In the genomic region with DNA sequence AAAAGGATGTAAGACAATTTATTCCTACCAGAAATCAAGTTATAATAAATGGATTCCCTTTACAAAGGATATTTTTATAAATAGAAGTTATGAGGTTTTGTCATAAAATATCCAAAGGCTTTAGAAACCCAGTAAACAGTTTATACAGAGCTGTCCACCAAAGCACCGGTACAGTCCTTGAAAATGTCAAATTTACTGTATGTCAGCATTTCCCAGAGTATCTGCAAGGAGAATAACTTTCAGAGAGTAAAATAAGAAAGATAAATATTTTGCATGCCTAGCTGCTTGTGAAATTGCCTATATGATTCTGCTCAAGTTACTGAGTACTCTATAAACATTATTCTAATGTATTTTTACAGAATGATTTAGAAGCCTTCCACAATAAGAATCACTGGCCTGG, we compare ENCODE assay signal across 3 cellular contexts.
TF ChIP-seq lines count a peak whose summit lies in the region.

No MANE protein-coding gene starts in this region.

TF ChIP-seq in HepG2, 621 proteins besides CTCF, POLR2A, EP300 and RAD21:
- TF ChIP-seq, protein P1, sequence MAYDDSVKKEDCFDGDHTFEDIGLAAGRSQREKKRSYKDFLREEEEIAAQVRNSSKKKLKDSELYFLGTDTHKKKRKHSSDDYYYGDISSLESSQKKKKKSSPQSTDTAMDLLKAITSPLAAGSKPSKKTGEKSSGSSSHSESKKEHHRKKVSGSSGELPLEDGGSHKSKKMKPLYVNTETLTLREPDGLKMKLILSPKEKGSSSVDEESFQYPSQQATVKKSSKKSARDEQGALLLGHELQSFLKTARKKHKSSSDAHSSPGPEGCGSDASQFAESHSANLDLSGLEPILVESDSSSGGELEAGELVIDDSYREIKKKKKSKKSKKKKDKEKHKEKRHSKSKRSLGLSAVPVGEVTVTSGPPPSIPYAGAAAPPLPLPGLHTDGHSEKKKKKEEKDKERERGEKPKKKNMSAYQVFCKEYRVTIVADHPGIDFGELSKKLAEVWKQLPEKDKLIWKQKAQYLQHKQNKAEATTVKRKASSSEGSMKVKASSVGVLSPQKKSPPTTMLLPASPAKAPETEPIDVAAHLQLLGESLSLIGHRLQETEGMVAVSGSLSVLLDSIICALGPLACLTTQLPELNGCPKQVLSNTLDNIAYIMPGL (CRISPR knock-in tag; IDR thresholded peaks at IDR 0.05; ENCODE audit: borderline replicate concordance in 1 of 2, low read depth in 1 of 2), result no peak
- peak; percentile 62 to 82; a peak in 3 of 4 replicates for TF ChIP-seq MAFK (conservative IDR thresholded peaks at IDR 0.05 in 1 of 2, IDR thresholded peaks at IDR 0.05 in 1 of 2; ENCODE audit: low read length in 2 of 2)
- TF ChIP-seq, protein P2, sequence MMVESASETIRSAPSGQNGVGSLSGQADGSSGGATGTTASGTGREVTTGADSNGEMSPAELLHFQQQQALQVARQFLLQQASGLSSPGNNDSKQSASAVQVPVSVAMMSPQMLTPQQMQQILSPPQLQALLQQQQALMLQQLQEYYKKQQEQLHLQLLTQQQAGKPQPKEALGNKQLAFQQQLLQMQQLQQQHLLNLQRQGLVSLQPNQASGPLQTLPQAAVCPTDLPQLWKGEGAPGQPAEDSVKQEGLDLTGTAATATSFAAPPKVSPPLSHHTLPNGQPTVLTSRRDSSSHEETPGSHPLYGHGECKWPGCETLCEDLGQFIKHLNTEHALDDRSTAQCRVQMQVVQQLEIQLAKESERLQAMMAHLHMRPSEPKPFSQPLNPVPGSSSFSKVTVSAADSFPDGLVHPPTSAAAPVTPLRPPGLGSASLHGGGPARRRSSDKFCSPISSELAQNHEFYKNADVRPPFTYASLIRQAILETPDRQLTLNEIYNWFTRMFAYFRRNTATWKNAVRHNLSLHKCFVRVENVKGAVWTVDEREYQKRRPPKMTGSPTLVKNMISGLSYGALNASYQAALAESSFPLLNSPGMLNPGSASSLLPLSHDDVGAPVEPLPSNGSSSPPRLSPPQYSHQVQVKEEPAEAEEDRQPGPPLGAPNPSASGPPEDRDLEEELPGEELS (CRISPR knock-in tag; IDR thresholded peaks at IDR 0.05), result no peak
- peak; percentile 68 for TF ChIP-seq MAFF (IDR thresholded peaks at IDR 0.05; ENCODE audit: low read depth, low read length)
TF ChIP-seq in HepG2: peak in this region for 2.

TF ChIP-seq in A549, 52 proteins besides CTCF, POLR2A, EP300 and RAD21:
- TF ChIP-seq ZC3H11A (IDR thresholded peaks at IDR 0.05) (no peak), MAFK (IDR thresholded peaks at IDR 0.05; ENCODE audit: partially characterized antibody) (peak; percentile 36), ZFP36 (IDR thresholded peaks at IDR 0.05; ENCODE audit: borderline replicate concordance, partially characterized antibody) (no peak), ZNF302 (CRISPR knock-in tag; IDR thresholded peaks at IDR 0.05) (no peak), CEBPB (IDR thresholded peaks at IDR 0.05) (no peak), KDM5A (IDR thresholded peaks at IDR 0.05) (no peak)
- TF ChIP-seq, protein P1 (CRISPR knock-in tag; IDR thresholded peaks at IDR 0.05; ENCODE audit: borderline replicate concordance), result no peak

TF ChIP-seq in IMR-90, 13 proteins besides CTCF, POLR2A, EP300 and RAD21:
- TF ChIP-seq FOS (IDR thresholded peaks at IDR 0.05; ENCODE audit: low read depth, low read length) (no peak), RFX5 (IDR thresholded peaks at IDR 0.05; ENCODE audit: low read depth, low read length) (no peak), SMC3 (IDR thresholded peaks at IDR 0.05; ENCODE audit: low read depth, low read length) (no peak), BHLHE40 (IDR thresholded peaks at IDR 0.05; ENCODE audit: low read depth, low read length) (no peak), MXI1 (IDR thresholded peaks at IDR 0.05; ENCODE audit: borderline replicate concordance, low read depth, low read length) (no peak), MAFK (IDR thresholded peaks at IDR 0.05; ENCODE audit: low read depth, low read length) (peak; percentile 63)
- TF ChIP-seq, protein P3, sequence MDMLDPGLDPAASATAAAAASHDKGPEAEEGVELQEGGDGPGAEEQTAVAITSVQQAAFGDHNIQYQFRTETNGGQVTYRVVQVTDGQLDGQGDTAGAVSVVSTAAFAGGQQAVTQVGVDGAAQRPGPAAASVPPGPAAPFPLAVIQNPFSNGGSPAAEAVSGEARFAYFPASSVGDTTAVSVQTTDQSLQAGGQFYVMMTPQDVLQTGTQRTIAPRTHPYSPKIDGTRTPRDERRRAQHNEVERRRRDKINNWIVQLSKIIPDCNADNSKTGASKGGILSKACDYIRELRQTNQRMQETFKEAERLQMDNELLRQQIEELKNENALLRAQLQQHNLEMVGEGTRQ (IDR thresholded peaks at IDR 0.05; ENCODE audit: low read depth, low read length), result no peak
